Comparison of ENCODE assay signal across 16 cellular contexts in genomic region chr5:72478276-72478675, GRCh38. TPM values are rescaled to one million over a fixed set of nuclear protein-coding genes. Genes with fewer than 3 reads are reported as not detected.
"Had no signal": no experiment of that assay in that cellular context is flagged by ENCODE, and none has a peak within 500 bp of the region (broad histone marks: within the 10 kb centered on the region; RNA-seq: fewer than 3 reads in every experiment).

No MANE protein-coding gene starts in this region.

- H3K9me3 ChIP-seq: lower lobe of right lung, thyroid gland had no signal

- H3K36me3 ChIP-seq: brain microvascular endothelial cell, lower lobe of right lung, thyroid gland had no signal

- DNase-seq: activated CD4-positive, alpha-beta T cell treated with anti-CD3 and anti-CD28 coated beads, Interleukin-2, amount 10 ng/mL, durations not matched to agents 24 days and 14 days; activated CD4-positive, CD25-positive, alpha-beta regulatory T cell; activated CD8-positive, alpha-beta memory T cell treated with anti-CD3 and anti-CD28 coated beads, Interleukin-2, amount 50 U/mL, for 4 hours; activated CD8-positive, alpha-beta T cell treated with anti-CD3 and anti-CD28 coated beads, Interleukin-2, amount 10 ng/mL, durations not matched to agents 7 days and 5 days; activated effector memory CD4-positive, alpha-beta T cell treated with anti-CD3 and anti-CD28 coated beads, Interleukin-2, amount 50 U/mL, for 16 hours; activated T-cell treated with anti-CD3 and anti-CD28 coated beads, Interleukin-2, amount 50 U/mL, for 48 hours; brain microvascular endothelial cell; cerebellar nuclear complex; erythroblast; lower lobe of right lung; nephron progenitor cell; T-helper 2 cell; thyroid gland had no signal

- H3K4me3 ChIP-seq: lower lobe of right lung, thyroid gland had no signal

- ATAC-seq: activated CD8-positive, alpha-beta T cell treated with anti-CD3 and anti-CD28 coated beads, Interleukin-2, amount 10 ng/mL, durations not matched to agents 7 days and 5 days; stimulated activated effector memory CD8-positive, alpha-beta T cell treated with anti-CD3 and anti-CD28 coated beads, Interleukin-12 subunit alpha, Interleukin-12 subunit beta, amount 100 ng/mL, for 72 hours had no signal

- H3K27me3 ChIP-seq: brain microvascular endothelial cell, thyroid gland had no signal

- H3K27ac ChIP-seq: brain microvascular endothelial cell, lower lobe of right lung, thyroid gland had no signal

- H3K4me1 ChIP-seq: thyroid gland had no signal

RNA-seq across cellular contexts. Expression of gene ZNF366, which starts 28.9 kb away (rescaled TPM):
- total RNA-seq: activated CD4-positive, alpha-beta T cell treated with anti-CD3 and anti-CD28 coated beads, Interleukin-2, amount 10 ng/mL, durations not matched to agents 24 days and 14 days; activated CD8-positive, alpha-beta T cell treated with anti-CD3 and anti-CD28 coated beads, Interleukin-2, amount 10 ng/mL, durations not matched to agents 7 days and 5 days; mesothelial cell of epicardium; osteocyte had no signal
